ENCODE assay signal across 22 cellular contexts in genomic region chr2:28150994-28151393, GRCh38.
"Had no signal": no experiment of that assay in that cellular context is flagged by ENCODE, and none has a peak within 500 bp of the region (broad histone marks: within the 10 kb centered on the region; RNA-seq: fewer than 3 reads in every experiment).

No MANE protein-coding gene starts in this region.

- H2AFZ ChIP-seq: hepatocyte had no signal

- H3K4me1 ChIP-seq: gastroesophageal sphincter, stomach had no signal

- H3K9me3 ChIP-seq: ovary had no signal

- H3K4me3 ChIP-seq: esophagus muscularis mucosa, gastroesophageal sphincter, heart left ventricle, hepatocyte, lung, ovary, sigmoid colon, stomach, tibial artery had no signal

- H3K27ac ChIP-seq: epithelial cell of prostate, esophagus muscularis mucosa, foreskin keratinocyte, gastroesophageal sphincter, heart left ventricle, hepatocyte, ovary, sigmoid colon, stomach, tibial artery had no signal

- H3K79me2 ChIP-seq: hepatocyte had no signal

- H3K36me3 ChIP-seq: esophagus muscularis mucosa, gastroesophageal sphincter, heart left ventricle, ovary, sigmoid colon, stomach had no signal

- DNase-seq: effector CD8-positive, alpha-beta T cell; endodermal cell; foreskin keratinocyte; heart left ventricle; kidney; natural killer cell; occipital lobe; sigmoid colon; stimulated activated CD4-positive, alpha-beta T cell treated with anti-CD3 and anti-CD28 coated beads, Interleukin-2, amount 100 ng/mL, for 24 hours; stimulated activated CD4-positive, alpha-beta T cell treated with anti-CD3 and anti-CD28 coated beads, Interleukin-4, amount 100 ng/mL, for 24 hours; stimulated activated naive CD4-positive, alpha-beta T cell treated with Interleukin-2 at 50 U/mL for 16 hours; stomach; tibial artery had no signal

- ATAC-seq: foreskin keratinocyte; gastroesophageal sphincter; heart left ventricle; left lobe of liver; natural killer cell; stimulated activated effector memory CD8-positive, alpha-beta T cell treated with anti-CD3 and anti-CD28 coated beads, Interleukin-12 subunit alpha, Interleukin-12 subunit beta, amount 100 ng/mL, for 72 hours had no signal

- H3K4me2 ChIP-seq: hepatocyte had no signal

- FAIRE-seq: colon, kidney had no signal

- H3K27me3 ChIP-seq: esophagus muscularis mucosa, foreskin keratinocyte, gastroesophageal sphincter, heart left ventricle, hepatocyte, ovary, sigmoid colon, stomach, tibial artery had no signal
